18 cellular contexts compared by ENCODE assay signal in genomic region chr11:94845622-94846021, GRCh38.
A peak's percentile ranks its signal among the peaks of the same experiment; 100 is the strongest.
DNase-seq lines count a peak whose midpoint lies in the region; ATAC-seq and TF ChIP-seq lines count a peak whose summit lies in the region.
"Had no signal": no experiment of that assay in that cellular context is flagged by ENCODE, and none has a peak within 500 bp of the region (broad histone marks: within the 10 kb centered on the region; RNA-seq: fewer than 3 reads in every experiment).

No MANE protein-coding gene starts in this region.

- peaks cover 10% of the 10 kb centered on the region for H3K36me3 ChIP-seq in upper lobe of right lung
- H3K36me3 ChIP-seq: neutrophil, SJSA1 had no signal

- CTCF ChIA-PET in MCF 10A (lab: Yijun Ruan, JAX) = interaction anchor here (0.6 to 3.9 kb wide), 8 partner anchors 8 to 245 kb away, joined by 3 to 29 read pairs (median 3); no protein-coding TSS in a partner anchor
- CTCF ChIA-PET in activated CD4-positive, alpha-beta T cell treated with anti-CD3 and anti-CD28 coated beads for 36 hours (lab: Charles Lee) = interaction anchor here (0.9 to 1.1 kb wide), 2 partner anchors 10 to 28 kb away, joined by 4 read pairs; no protein-coding TSS in a partner anchor

- no peaks in the 10 kb centered on the region for H3K9me3 ChIP-seq in upper lobe of right lung
- H3K9me3 ChIP-seq: A549, neutrophil, SJSA1 had no signal

- BruUV-seq in MCF 10A (replicated peaks; lab: Mats Ljungman, UMichigan) = no TSS peak

- POLR2A ChIA-PET in MCF 10A (lab: Yijun Ruan, JAX) = interaction anchor here (0.7 to 1.3 kb wide), 3 partner anchors 78 to 304 kb away, joined by 3 to 4 read pairs (median 4); partner anchors contain the start of gene AMOTL1
- POLR2A ChIA-PET in activated CD4-positive, alpha-beta T cell treated with anti-CD3 and anti-CD28 coated beads for 36 hours (lab: Charles Lee) = no interaction called here

- H3K4me3 ChIP-seq in upper lobe of right lung = no peak overlapping the region
- H3K4me3 ChIP-seq: A549, SJSA1 had no signal

- no peak for TF ChIP-seq CTCF in MCF 10A (IDR thresholded peaks at IDR 0.05; ENCODE audit: unreplicated experiment)
- TF ChIP-seq CTCF in upper lobe of right lung (IDR thresholded peaks at IDR 0.05) = no peak

- H3K27me3 Mint-ChIP-seq in MCF 10A (ENCODE audit: insufficient read depth, unreplicated experiment) = no peaks in the 10 kb centered on the region
- no peaks in the 10 kb centered on the region for H3K27me3 Mint-ChIP-seq in activated CD4-positive, alpha-beta T cell treated with anti-CD3 and anti-CD28 coated beads for 36 hours
- H3K27me3 Mint-ChIP-seq: activated T-cell treated with anti-CD3 and anti-CD28 coated beads, Interleukin-2, amount 50 U/mL, for 24 hours; stimulated activated naive CD8-positive, alpha-beta T cell treated with anti-CD3 and anti-CD28 coated beads, Interleukin-15, Interleukin-2, amounts not matched to agents 100 ng/mL and 50 ng/mL, for 24 hours had no signal

- H3K27me3 ChIP-seq in upper lobe of right lung = no peaks in the 10 kb centered on the region
- H3K27me3 ChIP-seq: neutrophil, SJSA1 had no signal

- H3K27ac ChIP-seq in upper lobe of right lung = no peak overlapping the region
- H3K27ac ChIP-seq: A549, neutrophil, SJSA1 had no signal

- H3K9me3 Mint-ChIP-seq in MCF 10A (ENCODE audit: unreplicated experiment) = no peaks in the 10 kb centered on the region
- H3K9me3 Mint-ChIP-seq in activated CD4-positive, alpha-beta T cell treated with anti-CD3 and anti-CD28 coated beads for 36 hours (ENCODE audit: low read depth) = no peaks in the 10 kb centered on the region
- H3K9me3 Mint-ChIP-seq: activated T-cell treated with anti-CD3 and anti-CD28 coated beads, Interleukin-2, amount 50 U/mL, for 24 hours; stimulated activated naive CD8-positive, alpha-beta T cell treated with anti-CD3 and anti-CD28 coated beads, Interleukin-15, Interleukin-2, amounts not matched to agents 100 ng/mL and 50 ng/mL, for 24 hours; WTC11 had no signal

- peak overlapping the region; percentile 13 for H3K27ac Mint-ChIP-seq in MCF 10A (ENCODE audit: low read depth, unreplicated experiment)
- no peak overlapping the region for H3K27ac Mint-ChIP-seq in activated CD4-positive, alpha-beta T cell treated with anti-CD3 and anti-CD28 coated beads for 36 hours
- H3K27ac Mint-ChIP-seq: activated T-cell treated with anti-CD3 and anti-CD28 coated beads, Interleukin-2, amount 50 U/mL, for 24 hours; stimulated activated naive CD8-positive, alpha-beta T cell treated with anti-CD3 and anti-CD28 coated beads, Interleukin-15, Interleukin-2, amounts not matched to agents 100 ng/mL and 50 ng/mL, for 24 hours; WTC11 had no signal

- H3K36me3 Mint-ChIP-seq in MCF 10A (ENCODE audit: insufficient read depth, unreplicated experiment) = peaks cover 47% of the 10 kb centered on the region
- H3K36me3 Mint-ChIP-seq in activated CD4-positive, alpha-beta T cell treated with anti-CD3 and anti-CD28 coated beads for 36 hours (ENCODE audit: low read depth) = no peaks in the 10 kb centered on the region

- peaks cover 12% of the 10 kb centered on the region for H3K4me1 Mint-ChIP-seq in MCF 10A (ENCODE audit: insufficient read depth, unreplicated experiment)
- no peaks in the 10 kb centered on the region for H3K4me1 Mint-ChIP-seq in activated CD4-positive, alpha-beta T cell treated with anti-CD3 and anti-CD28 coated beads for 36 hours
- H3K4me1 Mint-ChIP-seq: WTC11 had no signal

- intact Hi-C loops in MCF 10A (cut with micrococcal nuclease) = no loop called here
- intact Hi-C loops in upper lobe of right lung (cut with DNase I) = no loop called here
- intact Hi-C loops in activated CD4-positive, alpha-beta T cell treated with anti-CD3 and anti-CD28 coated beads for 36 hours (cut with DNase I, micrococcal nuclease) = no loop called here

- ATAC-seq in left lobe of liver = peak; percentile 95
- ATAC-seq in upper lobe of right lung = peak; percentile 91
- no peak for ATAC-seq in activated CD4-positive, alpha-beta T cell treated with anti-CD3 and anti-CD28 coated beads for 36 hours
- ATAC-seq: WTC11 had no signal

- peaks cover 10% of the 10 kb centered on the region for H3K4me1 ChIP-seq in upper lobe of right lung

- no peak overlapping the region for H3K4me3 Mint-ChIP-seq in MCF 10A (ENCODE audit: unreplicated experiment)
- H3K4me3 Mint-ChIP-seq in activated CD4-positive, alpha-beta T cell treated with anti-CD3 and anti-CD28 coated beads for 36 hours = no peak overlapping the region
- H3K4me3 Mint-ChIP-seq: activated T-cell treated with anti-CD3 and anti-CD28 coated beads, Interleukin-2, amount 50 U/mL, for 24 hours; stimulated activated naive CD8-positive, alpha-beta T cell treated with anti-CD3 and anti-CD28 coated beads, Interleukin-15, Interleukin-2, amounts not matched to agents 100 ng/mL and 50 ng/mL, for 24 hours; WTC11 had no signal

- DNase-seq in NCI-H2171 treated with DMSO at 0.1 percent for 48 hours (lab: John Stamatoyannopoulos, UW) (peak; percentile 42), NCI-H2171 (lab: John Stamatoyannopoulos, UW) (no peak), MCF 10A (ENCODE audit: unreplicated experiment) (peak; percentile 65), left lobe of liver (ENCODE audit: low spot score) (peak; percentile 89), upper lobe of right lung (no peak), occipital lobe (lab: John Stamatoyannopoulos, UW) (no peak), NCI-H1694 (lab: John Stamatoyannopoulos, UW) (no peak)
- DNase-seq in activated CD4-positive, alpha-beta T cell treated with anti-CD3 and anti-CD28 coated beads for 36 hours = no peak
- DNase-seq: activated T-cell treated with anti-CD3 and anti-CD28 coated beads, Interleukin-2, amount 50 U/mL, for 24 hours; DND-41; erythroblast; NCI-H2227 treated with DMSO at 0.1 percent for 48 hours; stimulated activated CD4-positive, alpha-beta T cell treated with anti-CD3 and anti-CD28 coated beads, Interleukin-4, amount 100 ng/mL, for 1 hour had no signal

Comparison
In these comparisons a context has a peak if more than half of its experiments do, and no peak if none do; other contexts are left out.
1. DNase-seq: peak in NCI-H2171 treated with DMSO at 0.1 percent for 48 hours (single experiment), MCF 10A (single experiment) and left lobe of liver (single experiment); none in NCI-H2171 (single experiment), upper lobe of right lung (single experiment), activated CD4-positive, alpha-beta T cell treated with anti-CD3 and anti-CD28 coated beads for 36 hours (single experiment), occipital lobe (single experiment) and NCI-H1694 (single experiment).